ENCODE assay signal across 13 cellular contexts in the genomic region with DNA sequence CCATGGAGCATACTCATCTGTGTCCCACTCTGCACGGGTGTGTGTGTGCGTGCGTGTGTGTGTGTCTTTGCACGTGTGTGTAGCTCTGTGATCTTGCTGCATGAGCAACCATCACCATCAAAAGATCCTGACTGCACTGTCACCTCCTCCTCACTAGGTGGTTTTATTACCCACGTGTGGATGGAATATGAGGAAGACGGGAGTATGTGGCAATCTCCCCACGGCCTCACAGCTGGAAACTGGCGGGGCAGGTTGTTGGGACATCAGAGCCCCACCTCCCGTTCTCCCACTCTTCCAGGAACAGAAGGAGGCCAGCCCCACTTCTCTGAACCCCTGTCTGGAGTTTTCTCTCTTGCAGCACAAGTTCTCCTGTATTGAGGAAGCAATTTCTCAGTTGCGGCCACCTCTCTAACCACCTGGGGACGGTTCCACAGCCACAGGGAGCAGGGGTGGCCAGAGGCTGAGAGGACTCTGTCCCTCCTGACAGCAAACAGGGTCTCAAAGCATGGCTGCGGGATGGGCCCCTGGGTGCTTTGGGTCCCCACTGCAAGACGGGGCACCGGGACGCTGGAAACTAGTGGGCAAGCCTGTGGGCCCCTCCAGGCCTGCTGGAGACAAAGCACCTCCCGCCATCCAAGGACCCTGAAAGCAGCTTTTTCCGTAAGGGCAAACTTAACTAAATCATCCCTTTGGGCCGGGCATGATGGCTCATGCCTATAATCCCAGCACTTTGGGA. TPM values are rescaled to one million over a fixed set of nuclear protein-coding genes. Genes with fewer than 3 reads are reported as not detected.
DNase-seq lines count a peak whose midpoint lies in the region; ATAC-seq and TF ChIP-seq lines count a peak whose summit lies in the region.
"Had no signal": no experiment of that assay in that cellular context is flagged by ENCODE, and none has a peak within 500 bp of the region (broad histone marks: within the 10 kb centered on the region; RNA-seq: fewer than 3 reads in every experiment).

No MANE protein-coding gene starts in this region.

- no peak overlapping the region for H3K4me2 ChIP-seq in mesenchymal stem cell (ENCODE audit: low read length, poor library complexity, severe bottlenecking)

- CTCF ChIA-PET in Caco-2 (lab: Charles Lee) = interaction anchor here (0.6 to 1.4 kb wide), 3 partner anchors 28 to 734 kb away, joined by 3 to 8 read pairs (median 3); a partner anchor contains a TSS

- H2BK120ac ChIP-seq in mesenchymal stem cell (ENCODE audit: low read depth, low read length) = no peak overlapping the region

- no peaks in the 10 kb centered on the region for H3K27me3 Mint-ChIP-seq in Caco-2 (ENCODE audit: insufficient read depth, unreplicated experiment)

- 81% methylated on average over 17 of the region's 18 CpGs for WGBS in mesenchymal stem cell

- intact Hi-C loops in Caco-2 (cut with micrococcal nuclease; ENCODE audit: unreplicated experiment) = loop anchor here (1.0 kb wide), 2 partner anchors 56 to 144 kb away; no protein-coding TSS in a partner anchor

- no TSS peak for BruUV-seq in Caco-2 (replicated peaks; lab: Mats Ljungman, UMichigan)

- H3K18ac ChIP-seq in mesenchymal stem cell (ENCODE audit: low read depth in 1 of 2, low read length in 2 of 2) = no peak overlapping the region

- no peak overlapping the region for H3K4me3 Mint-ChIP-seq in Caco-2 (ENCODE audit: unreplicated experiment)

- H3K14ac ChIP-seq in mesenchymal stem cell (ENCODE audit: low read length in 2 of 2) = no peak overlapping the region

- no peaks in the 10 kb centered on the region for H3K36me3 ChIP-seq in Caco-2 (ENCODE audit: control insufficient read depth, insufficient read depth, low read length)
- H3K36me3 ChIP-seq in mesenchymal stem cell (ENCODE audit: control insufficient read depth in 1 of 2, insufficient read depth in 2 of 2, low read depth in 1 of 2, low read length in 2 of 2) = no peaks in the 10 kb centered on the region
- H3K36me3 ChIP-seq: MG63 had no signal

- H3K9me3 Mint-ChIP-seq in Caco-2 (ENCODE audit: unreplicated experiment) = peaks cover 18% of the 10 kb centered on the region

- H3K23ac ChIP-seq in mesenchymal stem cell (ENCODE audit: low read length in 2 of 2) = no peak overlapping the region

- POLR2A ChIA-PET in Caco-2 (lab: Charles Lee) = interaction anchor here (0.5 kb wide), 1 partner anchor 1277 kb away, joined by 5 read pairs; no protein-coding TSS in a partner anchor

- H3K79me1 ChIP-seq in mesenchymal stem cell (replicated peaks; ENCODE audit: low read length, poor library complexity, severe bottlenecking) = no peaks in the 10 kb centered on the region

- H2AFZ ChIP-seq in mesenchymal stem cell (ENCODE audit: low read depth, low read length) = no peak overlapping the region

- no peak overlapping the region for H2BK15ac ChIP-seq in mesenchymal stem cell (ENCODE audit: low read depth, poor library complexity, severe bottlenecking)

- H3K27ac ChIP-seq in mesenchymal stem cell (ENCODE audit: low read length, poor library complexity, severe bottlenecking) = no peak overlapping the region

- H3K27me3 ChIP-seq in Caco-2 (replicated peaks; ENCODE audit: control insufficient read depth, insufficient read depth, low read length) = no peaks in the 10 kb centered on the region
- H3K27me3 ChIP-seq in mesenchymal stem cell (ENCODE audit: control insufficient read depth in 1 of 2, insufficient read depth in 1 of 2, low read length in 2 of 2) = peaks cover 22 to 51% of the 10 kb centered on the region in 2 experiments
- H3K27me3 ChIP-seq: MG63 had no signal

- ATAC-seq in GM19023 (IDR thresholded peaks at IDR 0.05; ENCODE audit: unreplicated experiment) = no peak
- ATAC-seq in GM21737 (IDR thresholded peaks at IDR 0.05; ENCODE audit: unreplicated experiment) = no peak
- ATAC-seq in HG02884 (IDR thresholded peaks at IDR 0.05; ENCODE audit: unreplicated experiment) = no peak
- ATAC-seq: Panc1 had no signal

- no peak overlapping the region for H4K8ac ChIP-seq in mesenchymal stem cell (ENCODE audit: low read length)

- H3K27ac Mint-ChIP-seq in Caco-2 (ENCODE audit: unreplicated experiment) = no peak overlapping the region

- H3K4me1 Mint-ChIP-seq in Caco-2 (ENCODE audit: low read depth, unreplicated experiment) = peaks cover 9% of the 10 kb centered on the region

- H3K9me3 ChIP-seq in Caco-2 (peaks cover 8% of the 10 kb centered on the region; the same call in 1 of the 2 replicates), mesenchymal stem cell (ENCODE audit: control insufficient read depth, low read length) (peaks cover 8% of the 10 kb centered on the region)
- H3K9me3 ChIP-seq: MG63 had no signal

- TF ChIP-seq CTCF in Caco-2 (IDR thresholded peaks at IDR 0.05; ENCODE audit: insufficient read depth in 1 of 2, low read depth in 1 of 2, low read length in 1 of 2, severe bottlenecking in 1 of 2, unreplicated experiment in 1 of 2) = peak; percentile 49 to 70
- no peak for TF ChIP-seq CTCF in NB4 (IDR thresholded peaks at IDR 0.05; ENCODE audit: low read depth, low read length)
- TF ChIP-seq CTCF in choroid plexus epithelial cell (conservative IDR thresholded peaks at IDR 0.05; ENCODE audit: low read depth, low read length) = no peak

- H3K4ac ChIP-seq in mesenchymal stem cell (ENCODE audit: low read depth in 1 of 2, low read length in 2 of 2) = no peak overlapping the region

- H4K91ac ChIP-seq in mesenchymal stem cell (ENCODE audit: low read length) = peak overlapping the region; percentile 46

- no peak for TF ChIP-seq POLR2A in NB4 (IDR thresholded peaks at IDR 0.05; ENCODE audit: extremely low read depth, insufficient read length)

- H3K4me1 ChIP-seq in Caco-2 (peaks cover 8% of the 10 kb centered on the region), mesenchymal stem cell (ENCODE audit: control insufficient read depth, insufficient read depth, low read depth, low read length) (no peaks in the 10 kb centered on the region)

- no peaks in the 10 kb centered on the region for H3K36me3 Mint-ChIP-seq in Caco-2 (ENCODE audit: insufficient read depth, unreplicated experiment)

- no peak overlapping the region for H2AK5ac ChIP-seq in mesenchymal stem cell (ENCODE audit: low read length, severe bottlenecking)

- DNase-seq in Caco-2 (peak; percentile 89 to 91), NB4 (ENCODE audit: low read depth) (peak; percentile 58), choroid plexus epithelial cell (ENCODE audit: low read depth) (peak; percentile 7), mesenchymal stem cell (no peak)
- DNase-seq in stimulated activated CD4-positive, alpha-beta T cell treated with anti-CD3 and anti-CD28 coated beads, Interleukin-12 subunit alpha, Interleukin-12 subunit beta, amount 100 ng/mL, for 4 hours = no peak
- DNase-seq: activated gamma-delta T cell treated with Interleukin-2 at 50 U/mL for 16 hours, DMS79, MG63, occipital lobe had no signal

- no peak overlapping the region for H2BK5ac ChIP-seq in mesenchymal stem cell (ENCODE audit: low read depth, low read length, poor library complexity, severe bottlenecking)

- no peak overlapping the region for H2BK12ac ChIP-seq in mesenchymal stem cell (ENCODE audit: low read length in 2 of 2)

- no peak overlapping the region for H3K4me3 ChIP-seq in Caco-2 (ENCODE audit: low read depth, low read length)
- H3K4me3 ChIP-seq in NB4 (ENCODE audit: low read depth, low read length) = no peak overlapping the region
- no peak overlapping the region for H3K4me3 ChIP-seq in choroid plexus epithelial cell (ENCODE audit: low read depth, low read length)
- no peak overlapping the region for H3K4me3 ChIP-seq in mesenchymal stem cell (ENCODE audit: insufficient read depth in 1 of 2, low read depth in 1 of 2, low read length in 2 of 2)
- H3K4me3 ChIP-seq: MG63 had no signal

- no peak overlapping the region for H3K9ac ChIP-seq in mesenchymal stem cell (ENCODE audit: low read length)

RNA-seq across cellular contexts. Expression of a gene that starts 27.9 kb away (rescaled TPM):
- 45.7 and 47.0 TPM in 2 replicates for total RNA-seq in Caco-2 (2022)
- not detected for polyA plus RNA-seq in mesenchymal stem cell (2013, experiment 1 of 2)
- not detected for polyA plus RNA-seq in mesenchymal stem cell (2013, experiment 2 of 2)

RNA-seq across cellular contexts. Expression of a gene that starts 45.8 kb away (rescaled TPM):
- not detected in 2 replicates for total RNA-seq in Caco-2 (2022)
- polyA plus RNA-seq in mesenchymal stem cell (2013, experiment 1 of 2) = 3.7 TPM
- polyA plus RNA-seq in mesenchymal stem cell (2013, experiment 2 of 2) = 4.0 TPM

Comparison
In these comparisons a context has a peak if more than half of its experiments do, and no peak if none do; other contexts are left out.
1. DNase-seq: peak in Caco-2 (2 of 2), NB4 (single experiment) and choroid plexus epithelial cell (single experiment); none in mesenchymal stem cell (single experiment) and stimulated activated CD4-positive, alpha-beta T cell treated with anti-CD3 and anti-CD28 coated beads, Interleukin-12 subunit alpha, Interleukin-12 subunit beta, amount 100 ng/mL, for 4 hours (single experiment).
2. CTCF ChIP-seq: peak in Caco-2 (2 of 2); none in NB4 (single experiment) and choroid plexus epithelial cell (single experiment).